ENCODE assay signal across 1 cellular context in genomic region chr1:89865498-89866385, GRCh38.
TF ChIP-seq lines count a peak whose summit lies in the region.

No MANE protein-coding gene starts in this region.

TF ChIP-seq in HepG2, 621 proteins besides CTCF, POLR2A, EP300 and RAD21:
- no peak for TF ChIP-seq RNF2 (conservative IDR thresholded peaks at IDR 0.05; ENCODE audit: low read depth)
- TF ChIP-seq CREM (IDR thresholded peaks at IDR 0.05), result no peak
- TF ChIP-seq CREM (CRISPR knock-in tag; IDR thresholded peaks at IDR 0.05), result no peak
- TF ChIP-seq AHR (CRISPR knock-in tag; IDR thresholded peaks at IDR 0.05), result no peak
- no peak for TF ChIP-seq PLRG1 (conservative IDR thresholded peaks at IDR 0.05)
- no peak for TF ChIP-seq MAZ (IDR thresholded peaks at IDR 0.05; ENCODE audit: borderline replicate concordance, low read depth, low read length)
- no peak for TF ChIP-seq MAZ (CRISPR knock-in tag; IDR thresholded peaks at IDR 0.05; ENCODE audit: low read depth)
- TF ChIP-seq USF2 (IDR thresholded peaks at IDR 0.05; ENCODE audit: low read depth, low read length), result no peak
- no peak for TF ChIP-seq USF2 (CRISPR knock-in tag; IDR thresholded peaks at IDR 0.05; ENCODE audit: borderline replicate concordance)
- TF ChIP-seq ZNF709 (CRISPR knock-in tag; IDR thresholded peaks at IDR 0.05), result no peak
- TF ChIP-seq NRL (CRISPR knock-in tag; IDR thresholded peaks at IDR 0.05; ENCODE audit: borderline replicate concordance), result no peak
- TF ChIP-seq ZNF788 (CRISPR knock-in tag; IDR thresholded peaks at IDR 0.05; ENCODE audit: borderline replicate concordance), result no peak
